Comparison of ENCODE assay signal across 1 cellular context in genomic region chr12:12032260-12032761, GRCh38.
A peak's percentile ranks its signal among the peaks of the same experiment; 100 is the strongest.
TF ChIP-seq lines count a peak whose summit lies in the region.

No MANE protein-coding gene starts in this region.

TF ChIP-seq in GM12878, 131 proteins besides CTCF, POLR2A, EP300 and RAD21 (continued from another document):
- TF ChIP-seq TBL1XR1 (IDR thresholded peaks at IDR 0.05; ENCODE audit: low read depth, low read length), result no peak
- TF ChIP-seq SPI1 (IDR thresholded peaks at IDR 0.05; ENCODE audit: borderline replicate concordance, insufficient read depth, low read depth, low read length), result no peak
- TF ChIP-seq YY1 (IDR thresholded peaks at IDR 0.05; ENCODE audit: low read depth, low read length), result no peak
- TF ChIP-seq RB1 (IDR thresholded peaks at IDR 0.05; ENCODE audit: borderline replicate concordance), result no peak
- TF ChIP-seq RFX5 (IDR thresholded peaks at IDR 0.05; ENCODE audit: low read depth, low read length), result no peak
- TF ChIP-seq CBX5 (IDR thresholded peaks at IDR 0.05; ENCODE audit: low read depth), result peak; percentile 82; the same call in 1 of the 2 replicates
- no peak for TF ChIP-seq MAX (IDR thresholded peaks at IDR 0.05; ENCODE audit: low read depth, low read length)
- no peak for TF ChIP-seq NRF1 (conservative IDR thresholded peaks at IDR 0.05; ENCODE audit: low read depth, low read length)
- no peak for TF ChIP-seq BCL11A (IDR thresholded peaks at IDR 0.05; ENCODE audit: low read depth, low read length)
- no peak for TF ChIP-seq RELB (IDR thresholded peaks at IDR 0.05; ENCODE audit: low read depth)
- peak; percentile 59; the same call in 1 of the 2 replicates for TF ChIP-seq NR2F1 (conservative IDR thresholded peaks at IDR 0.05)
- no peak for TF ChIP-seq CBX3 (IDR thresholded peaks at IDR 0.05; ENCODE audit: borderline replicate concordance, low read depth)
- TF ChIP-seq SREBF1 (IDR thresholded peaks at IDR 0.05; ENCODE audit: low read length), result no peak
- no peak for TF ChIP-seq ATF3 (IDR thresholded peaks at IDR 0.05; ENCODE audit: borderline replicate concordance, extremely low read depth, low read depth, low read length)
- 0 out of 2 replicates have a peak, but pooled peaks have one; percentile 25 for TF ChIP-seq PML (IDR thresholded peaks at IDR 0.05; ENCODE audit: low read length)
- no peak for TF ChIP-seq SMAD5 (IDR thresholded peaks at IDR 0.05; ENCODE audit: low read depth)
- no peak; the same call in 1 of the 2 replicates for TF ChIP-seq NFIC (IDR thresholded peaks at IDR 0.05; ENCODE audit: low read depth, low read length)
- no peak for TF ChIP-seq ZNF622 (IDR thresholded peaks at IDR 0.05)
- TF ChIP-seq ZNF592 (IDR thresholded peaks at IDR 0.05), result peak; percentile 60; the same call in 1 of the 2 replicates
TF ChIP-seq in GM12878: peak in this region for 24.
